ENCODE assay signal across 13 cellular contexts in the genomic region with DNA sequence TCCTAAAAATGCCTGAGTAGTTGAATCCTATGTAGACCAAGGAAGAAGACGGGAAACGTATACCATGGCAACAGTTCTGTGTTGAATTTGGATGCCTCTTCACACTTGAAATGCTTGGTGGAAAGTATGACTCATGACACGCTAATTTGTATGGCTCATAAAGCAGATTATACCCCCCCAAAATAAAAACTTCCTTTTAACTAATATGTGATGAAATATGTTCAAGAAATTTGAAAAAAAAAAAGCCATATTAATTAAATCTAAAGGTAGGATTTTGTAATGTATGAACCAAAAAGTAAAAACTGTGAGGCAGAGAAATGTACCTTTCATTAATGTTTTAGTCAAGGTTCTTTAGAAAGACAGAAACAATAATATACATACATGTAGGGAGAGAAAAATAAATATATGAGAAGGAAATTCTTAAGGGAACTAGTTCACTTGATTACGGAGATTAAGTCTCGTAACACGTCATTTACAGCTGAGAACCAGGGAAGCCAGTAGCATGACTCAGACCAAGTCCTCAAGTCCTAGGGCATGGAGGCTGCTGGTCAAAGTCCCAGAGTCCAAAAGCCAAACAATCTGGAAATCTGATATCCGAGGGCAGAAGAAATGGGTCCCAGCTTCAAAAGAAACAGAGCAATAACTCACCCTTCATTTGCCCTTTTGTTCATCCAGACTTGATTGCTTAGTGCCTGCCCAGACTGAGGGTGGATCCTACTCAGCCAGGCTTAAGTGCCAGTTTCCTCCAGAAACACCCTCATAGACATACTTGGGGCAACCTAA.
DNase-seq lines count a peak whose midpoint lies in the region; ATAC-seq and TF ChIP-seq lines count a peak whose summit lies in the region.
"Had no signal": no experiment of that assay in that cellular context is flagged by ENCODE, and none has a peak within 500 bp of the region (broad histone marks: within the 10 kb centered on the region; RNA-seq: fewer than 3 reads in every experiment).

No MANE protein-coding gene starts in this region.

- peaks cover 6% of the 10 kb centered on the region for H3K36me3 Mint-ChIP-seq in HFFc6 (ENCODE audit: low read depth)

- in situ Hi-C loops in GM13976 (cut with MboI; ENCODE audit: low sequenced_read_pairs, unreplicated experiment), result no loop called here

- intact Hi-C loops in heart left ventricle (cut with DNase I), result no loop called here

- H3K27me3 ChIP-seq in ACC112 (ENCODE audit: insufficient read depth, low read length), result no peaks in the 10 kb centered on the region
- H3K27me3 ChIP-seq in adipocyte (replicated peaks; ENCODE audit: control insufficient read depth, insufficient read depth, low read length), result no peaks in the 10 kb centered on the region
- no peaks in the 10 kb centered on the region for H3K27me3 ChIP-seq in hepatocyte
- H3K27me3 ChIP-seq in heart left ventricle, result no peaks in the 10 kb centered on the region
- H3K27me3 ChIP-seq: gastrocnemius medialis had no signal

- H3K4me3 ChIP-seq in ACC112 (ENCODE audit: low read depth, low read length) (peak overlapping the region; percentile 52), adipocyte (ENCODE audit: low read length) (no peak overlapping the region), hepatocyte (no peak overlapping the region), heart left ventricle (no peak overlapping the region)
- H3K4me3 ChIP-seq: gastrocnemius medialis, psoas muscle had no signal

- 66% methylated on average over 7 of the region's 7 CpGs for WGBS in hepatocyte (ENCODE audit: low lambda C conversion rate, missing lambda C conversion rate)
- 72 to 83% (median 75%) methylated on average over 7 of the region's 7 CpGs for WGBS in heart left ventricle, 4 donors

- no peaks in the 10 kb centered on the region for H3K9me2 ChIP-seq in hepatocyte (replicated peaks; ENCODE audit: insufficient read depth)

- H2AFZ ChIP-seq in ACC112 (ENCODE audit: low read length, unreplicated experiment) (peak overlapping the region; percentile 65), hepatocyte (no peak overlapping the region)

- peak; percentile 88 for DNase-seq in HFFc6
- peak; percentile 86 for DNase-seq in adipocyte (ENCODE audit: low read depth)
- DNase-seq in hepatocyte (ENCODE audit: low spot score), result peak; percentile 74
- no peak for DNase-seq in NCI-H1694 treated with DMSO at 0.1 percent for 48 hours (lab: John Stamatoyannopoulos, UW)
- no peak for DNase-seq in heart left ventricle
- DNase-seq in GM13976 (ENCODE audit: low spot score), result no peak
- DNase-seq: COR-L47, gastrocnemius medialis, psoas muscle had no signal

- TF ChIP-seq POLR2A in heart left ventricle (IDR thresholded peaks at IDR 0.05), result no peak

- H3K9me3 ChIP-seq in adipocyte (ENCODE audit: control insufficient read depth, low read length) (no peaks in the 10 kb centered on the region), hepatocyte (ENCODE audit: low read depth) (no peaks in the 10 kb centered on the region), heart left ventricle (no peaks in the 10 kb centered on the region)
- H3K9me3 ChIP-seq: gastrocnemius medialis, psoas muscle had no signal

- H3K4me1 Mint-ChIP-seq in HFFc6 (ENCODE audit: low read depth), result peaks cover 58% of the 10 kb centered on the region

- H3K79me2 ChIP-seq in ACC112 (ENCODE audit: control insufficient read depth, insufficient read depth, low read length, unreplicated experiment) (no peaks in the 10 kb centered on the region), hepatocyte (no peaks in the 10 kb centered on the region)

- no peak for ATAC-seq in HG03097 (IDR thresholded peaks at IDR 0.05; ENCODE audit: low FRiP score, unreplicated experiment)
- ATAC-seq in heart left ventricle, result no peak
- ATAC-seq: psoas muscle had no signal

- peak overlapping the region; percentile 68 for H3K4me3 Mint-ChIP-seq in HFFc6
- H3K4me3 Mint-ChIP-seq: activated T-helper 1 cell treated with anti-CD3 and anti-CD28 coated beads, Interleukin-12 subunit alpha, Interleukin-12 subunit beta, Interleukin-2, Interleukin-4 antibody, amounts not matched to agents 30 ng/mL and 10 ng/mL and 1 ng/mL, durations not matched to agents 14 hours and 24 hours and 36 hours; type B pancreatic cell had no signal

- H3K27ac Mint-ChIP-seq in HFFc6, result peak overlapping the region; percentile 95
- H3K27ac Mint-ChIP-seq: activated T-helper 1 cell treated with anti-CD3 and anti-CD28 coated beads, Interleukin-12 subunit alpha, Interleukin-12 subunit beta, Interleukin-2, Interleukin-4 antibody, amounts not matched to agents 30 ng/mL and 10 ng/mL and 1 ng/mL, durations not matched to agents 14 hours and 24 hours and 36 hours; type B pancreatic cell had no signal

- no peaks in the 10 kb centered on the region for H3K27me3 Mint-ChIP-seq in HFFc6 (ENCODE audit: insufficient read depth)
- H3K27me3 Mint-ChIP-seq: type B pancreatic cell had no signal

- no peaks in the 10 kb centered on the region for H4K20me1 ChIP-seq in hepatocyte (ENCODE audit: insufficient read depth, poor library complexity, severe bottlenecking)

- H3K4me1 ChIP-seq in ACC112 (ENCODE audit: control insufficient read depth, insufficient read depth, low read length, unreplicated experiment), result peaks cover 43% of the 10 kb centered on the region
- H3K4me1 ChIP-seq in adipocyte (ENCODE audit: control insufficient read depth, insufficient read depth, low read length), result peaks cover 10% of the 10 kb centered on the region
- H3K4me1 ChIP-seq in hepatocyte (ENCODE audit: insufficient read depth), result no peaks in the 10 kb centered on the region
- no peaks in the 10 kb centered on the region for H3K4me1 ChIP-seq in heart left ventricle
- H3K4me1 ChIP-seq: gastrocnemius medialis, psoas muscle had no signal

- H3K9me3 Mint-ChIP-seq in HFFc6, result peaks cover 5% of the 10 kb centered on the region; the same call in 1 of the 2 replicates
- H3K9me3 Mint-ChIP-seq: activated T-helper 1 cell treated with anti-CD3 and anti-CD28 coated beads, Interleukin-12 subunit alpha, Interleukin-12 subunit beta, Interleukin-2, Interleukin-4 antibody, amounts not matched to agents 30 ng/mL and 10 ng/mL and 1 ng/mL, durations not matched to agents 14 hours and 24 hours and 36 hours had no signal

- H3K36me3 ChIP-seq in ACC112 (ENCODE audit: insufficient read depth, low read length), result no peaks in the 10 kb centered on the region
- no peaks in the 10 kb centered on the region for H3K36me3 ChIP-seq in adipocyte (ENCODE audit: control insufficient read depth, insufficient read depth, low read length, severe bottlenecking)
- no peaks in the 10 kb centered on the region for H3K36me3 ChIP-seq in hepatocyte (replicated peaks; ENCODE audit: insufficient read depth, low read depth)
- no peaks in the 10 kb centered on the region for H3K36me3 ChIP-seq in heart left ventricle
- H3K36me3 ChIP-seq: gastrocnemius medialis had no signal

- H3K9ac ChIP-seq in adipocyte (ENCODE audit: low read length), result no peak overlapping the region

- TF ChIP-seq CTCF in HFFc6 (IDR thresholded peaks at IDR 0.05) (no peak), hepatocyte (IDR thresholded peaks at IDR 0.05; ENCODE audit: poor library complexity) (no peak), heart left ventricle (IDR thresholded peaks at IDR 0.05) (no peak), GM13976 (IDR thresholded peaks at IDR 0.05; ENCODE audit: borderline replicate concordance, control extremely low read depth, extremely low read depth, insufficient read depth, missing control alignments) (no peak)

- H3K27ac ChIP-seq in ACC112 (ENCODE audit: low read depth, low read length) (peak overlapping the region; percentile 99), hepatocyte (peak overlapping the region; percentile 28), heart left ventricle (no peak overlapping the region)
- H3K27ac ChIP-seq: gastrocnemius medialis, psoas muscle had no signal

- no peak overlapping the region for H3K4me2 ChIP-seq in hepatocyte

Comparison
In these comparisons a context has a peak if more than half of its experiments do, and no peak if none do; other contexts are left out.
1. H3K27ac ChIP-seq: peak in ACC112 (single experiment) and hepatocyte (single experiment); none in heart left ventricle (0 of 12).
2. DNase-seq: peak in HFFc6 (single experiment), adipocyte (single experiment) and hepatocyte (single experiment); none in NCI-H1694 treated with DMSO at 0.1 percent for 48 hours (single experiment), heart left ventricle (0 of 5) and GM13976 (single experiment).